In genomic region chr5:140794594-140795258, GRCh38 we compare ENCODE assay signal across 11 cellular contexts. TPM values are rescaled to one million over a fixed set of nuclear protein-coding genes. Genes with fewer than 3 reads are reported as not detected.
DNase-seq lines count a peak whose midpoint lies in the region; ATAC-seq and TF ChIP-seq lines count a peak whose summit lies in the region.
"Had no signal": no experiment of that assay in that cellular context is flagged by ENCODE, and none has a peak within 500 bp of the region (broad histone marks: within the 10 kb centered on the region; RNA-seq: fewer than 3 reads in every experiment).

Gene PCDHA2 (plus strand): TSS chr5:140794852.

- no peak within 1 kb of the TSS for H3K9ac ChIP-seq in mammary epithelial cell (ENCODE audit: insufficient read depth, low read length)
- no peak within 1 kb of the TSS for H3K9ac ChIP-seq in mesenchymal stem cell (ENCODE audit: low read length)

- TF ChIP-seq CTCF in mammary epithelial cell (conservative IDR thresholded peaks at IDR 0.05 in 1 of 2, IDR thresholded peaks at IDR 0.05 in 1 of 2; ENCODE audit: extremely low read depth in 1 of 2, insufficient read depth in 1 of 2, low read depth in 1 of 2, low read length in 2 of 2) = no peak

- H3K79me1 ChIP-seq in mesenchymal stem cell (replicated peaks; ENCODE audit: low read length, poor library complexity, severe bottlenecking) = no peaks in the 10 kb centered on the region

- H3K79me2 ChIP-seq in mammary epithelial cell (ENCODE audit: insufficient read depth, low read length) = no peaks in the 10 kb centered on the region

- dilution Hi-C loops in mammary epithelial cell (cut with HindIII; ENCODE audit: low sequenced_read_pairs) = no loop called here

- H3K4me1 ChIP-seq in mammary epithelial cell (ENCODE audit: insufficient read depth, low read length) = no peaks in the 10 kb centered on the region
- H3K4me1 ChIP-seq in mesenchymal stem cell (ENCODE audit: control insufficient read depth, insufficient read depth, low read depth, low read length) = no peaks in the 10 kb centered on the region

- no peak within 1 kb of the TSS for H3K18ac ChIP-seq in mesenchymal stem cell (ENCODE audit: low read depth in 1 of 2, low read length in 2 of 2)

- no TSS peak for BruUV-seq in mammary epithelial cell (replicated peaks; lab: Mats Ljungman, UMichigan)

- no peak within 1 kb of the TSS for H2BK12ac ChIP-seq in mesenchymal stem cell (ENCODE audit: low read length in 2 of 2)

- H3K23ac ChIP-seq in mesenchymal stem cell (ENCODE audit: low read length in 2 of 2) = no peak within 1 kb of the TSS

- H3K27me3 ChIP-seq in mammary epithelial cell (ENCODE audit: insufficient read depth, low read length) (no peaks in the 10 kb centered on the region), mesenchymal stem cell (ENCODE audit: control insufficient read depth in 1 of 2, insufficient read depth in 1 of 2, low read length in 2 of 2) (no peaks in the 10 kb centered on the region)

- H2AK5ac ChIP-seq in mesenchymal stem cell (ENCODE audit: low read length, severe bottlenecking) = no peak within 1 kb of the TSS

- peak; percentile 25 for DNase-seq in Ammon's horn (ENCODE audit: low spot score)
- no peak for DNase-seq in mammary epithelial cell
- peak; percentile 73 for DNase-seq in mesenchymal stem cell
- no peak for DNase-seq in NCI-H146 (lab: John Stamatoyannopoulos, UW)
- DNase-seq in effector CD8-positive, alpha-beta T cell (lab: John Stamatoyannopoulos, UW) = no peak
- DNase-seq in GOT3 (lab: John Stamatoyannopoulos, UW) = no peak
- no peak for DNase-seq in sciatic nerve (ENCODE audit: low spot score)
- DNase-seq: NCI-H526 treated with DMSO at 0.1 percent for 48 hours had no signal

- H3K36me3 ChIP-seq in mammary epithelial cell (ENCODE audit: insufficient read depth, low read length) = no peaks in the 10 kb centered on the region
- peaks cover 0 to 8% of the 10 kb centered on the region in 2 experiments for H3K36me3 ChIP-seq in mesenchymal stem cell (ENCODE audit: control insufficient read depth in 1 of 2, insufficient read depth in 2 of 2, low read depth in 1 of 2, low read length in 2 of 2)

- in situ Hi-C loops in mammary epithelial cell (cut with MboI; ENCODE audit: low sequenced_read_pairs in 2 of 2) = no loop called here

- no peak for TF ChIP-seq EP300 in Ishikawa (IDR thresholded peaks at IDR 0.05; ENCODE audit: borderline replicate concordance)

- H2BK5ac ChIP-seq in mesenchymal stem cell (ENCODE audit: low read depth, low read length, poor library complexity, severe bottlenecking) = no peak within 1 kb of the TSS

- no peaks in the 10 kb centered on the region for H4K20me1 ChIP-seq in mammary epithelial cell (ENCODE audit: insufficient read depth, low read length)

- CTCF ChIA-PET in mammary epithelial cell (lab: Charles Lee; ENCODE audit: low non-redundant PET) = no interaction called here

- H2BK120ac ChIP-seq in mesenchymal stem cell (ENCODE audit: low read depth, low read length) = no peak within 1 kb of the TSS

- H2BK15ac ChIP-seq in mesenchymal stem cell (ENCODE audit: low read depth, poor library complexity, severe bottlenecking) = no peak within 1 kb of the TSS

- H3K4me3 ChIP-seq in mammary epithelial cell (replicated peaks in 1 of 3; ENCODE audit: insufficient read depth in 1 of 3, low read depth in 2 of 3, low read length in 3 of 3) = no peak within 1 kb of the TSS
- H3K4me3 ChIP-seq in mesenchymal stem cell (ENCODE audit: insufficient read depth in 1 of 2, low read depth in 1 of 2, low read length in 2 of 2) = peak within 1 kb of the TSS; percentile 18 to 54

- H3K14ac ChIP-seq in mesenchymal stem cell (ENCODE audit: low read length in 2 of 2) = no peak within 1 kb of the TSS

- no peak within 1 kb of the TSS for H3K4ac ChIP-seq in mesenchymal stem cell (ENCODE audit: low read depth in 1 of 2, low read length in 2 of 2)

- TF ChIP-seq RAD21 in Ishikawa (IDR thresholded peaks at IDR 0.05; ENCODE audit: low read depth) = peak; percentile 29

- ATAC-seq in sciatic nerve = no peak

- H2AFZ ChIP-seq in mammary epithelial cell (ENCODE audit: low read depth, low read length) = peak within 1 kb of the TSS; percentile 44
- H2AFZ ChIP-seq in mesenchymal stem cell (ENCODE audit: low read depth, low read length) = peak within 1 kb of the TSS; percentile 19

- H4K8ac ChIP-seq in mesenchymal stem cell (ENCODE audit: low read length) = no peak within 1 kb of the TSS

- no peak within 1 kb of the TSS for H3K27ac ChIP-seq in mammary epithelial cell (ENCODE audit: insufficient read depth, low read depth, low read length)
- H3K27ac ChIP-seq in mesenchymal stem cell (ENCODE audit: low read length, poor library complexity, severe bottlenecking) = no peak within 1 kb of the TSS
- H3K27ac ChIP-seq: C4-2B had no signal

- H3K4me2 ChIP-seq in mammary epithelial cell (ENCODE audit: insufficient read depth, low read depth, low read length) (no peak within 1 kb of the TSS), mesenchymal stem cell (ENCODE audit: low read length, poor library complexity, severe bottlenecking) (peak within 1 kb of the TSS; percentile 61)

- H3K9me3 ChIP-seq in mammary epithelial cell (replicated peaks; ENCODE audit: insufficient read depth, low read length) (peaks cover 18% of the 10 kb centered on the region), mesenchymal stem cell (ENCODE audit: control insufficient read depth, low read length) (peaks cover 75% of the 10 kb centered on the region)

- intact Hi-C loops in mammary epithelial cell (cut with micrococcal nuclease) (no loop called here), sciatic nerve (cut with DNase I) (no loop called here)

- 25% methylated on average over 23 of the region's 27 CpGs for WGBS in mammary epithelial cell (ENCODE audit: low coverage, missing lambda C conversion rate)
- WGBS in mesenchymal stem cell = 38% methylated on average over 26 of the region's 27 CpGs

- no peak within 1 kb of the TSS for H4K91ac ChIP-seq in mesenchymal stem cell (ENCODE audit: low read length)

TF ChIP-seq in Ishikawa, 13 proteins besides CTCF, POLR2A, EP300 and RAD21:
- no peak for TF ChIP-seq EGR1 (IDR thresholded peaks at IDR 0.05)
- TF ChIP-seq CEBPB (IDR thresholded peaks at IDR 0.05) = no peak
- TF ChIP-seq CREB1 (IDR thresholded peaks at IDR 0.05; ENCODE audit: low read depth) = no peak
- no peak for TF ChIP-seq REST (IDR thresholded peaks at IDR 0.05; ENCODE audit: low read depth)
- TF ChIP-seq NFIC (IDR thresholded peaks at IDR 0.05) = no peak
- no peak for TF ChIP-seq TAF1 (IDR thresholded peaks at IDR 0.05; ENCODE audit: low read depth)
- TF ChIP-seq FOXM1 (IDR thresholded peaks at IDR 0.05; ENCODE audit: borderline replicate concordance, low read depth) = no peak
- no peak for TF ChIP-seq MAX (IDR thresholded peaks at IDR 0.05)
- TF ChIP-seq TCF12 (IDR thresholded peaks at IDR 0.05; ENCODE audit: low read depth) = no peak
- TF ChIP-seq ZBTB7A (IDR thresholded peaks at IDR 0.05; ENCODE audit: low read depth) = no peak

RNA-seq across cellular contexts. Expression of gene PCDHA2, which starts in this region (rescaled TPM):
- total RNA-seq in mammary epithelial cell (under 1 TPM in 1 of 2 donors, not detected in 1; 0.17 TPM), sciatic nerve (0.13 TPM)
- not detected for polyA plus RNA-seq in mammary epithelial cell
- not detected for polyA minus RNA-seq in mammary epithelial cell
- 2.0 TPM for polyA plus RNA-seq in mesenchymal stem cell (2013, experiment 1 of 2)
- 1.8 TPM for polyA plus RNA-seq in mesenchymal stem cell (2013, experiment 2 of 2)
- total RNA-seq: T-helper 1 cell treated with Interleukin-12 subunit alpha and Interleukin-12 subunit beta and Interleukin-4 antibody, amounts not matched to agents 30 ng/mL and 1 ng/mL, for 36 hours had no signal

Comparison
In these comparisons a context has a peak if more than half of its experiments do, and no peak if none do; other contexts are left out.
1. DNase-seq: peak in Ammon's horn (single experiment) and mesenchymal stem cell (single experiment); none in mammary epithelial cell (single experiment), NCI-H146 (single experiment), effector CD8-positive, alpha-beta T cell (single experiment), GOT3 (single experiment) and sciatic nerve (single experiment).
2. H3K4me3 ChIP-seq: peak in mesenchymal stem cell (2 of 2); none in mammary epithelial cell (0 of 3).